Comparison of ENCODE assay signal across 8 cellular contexts in the genomic region with DNA sequence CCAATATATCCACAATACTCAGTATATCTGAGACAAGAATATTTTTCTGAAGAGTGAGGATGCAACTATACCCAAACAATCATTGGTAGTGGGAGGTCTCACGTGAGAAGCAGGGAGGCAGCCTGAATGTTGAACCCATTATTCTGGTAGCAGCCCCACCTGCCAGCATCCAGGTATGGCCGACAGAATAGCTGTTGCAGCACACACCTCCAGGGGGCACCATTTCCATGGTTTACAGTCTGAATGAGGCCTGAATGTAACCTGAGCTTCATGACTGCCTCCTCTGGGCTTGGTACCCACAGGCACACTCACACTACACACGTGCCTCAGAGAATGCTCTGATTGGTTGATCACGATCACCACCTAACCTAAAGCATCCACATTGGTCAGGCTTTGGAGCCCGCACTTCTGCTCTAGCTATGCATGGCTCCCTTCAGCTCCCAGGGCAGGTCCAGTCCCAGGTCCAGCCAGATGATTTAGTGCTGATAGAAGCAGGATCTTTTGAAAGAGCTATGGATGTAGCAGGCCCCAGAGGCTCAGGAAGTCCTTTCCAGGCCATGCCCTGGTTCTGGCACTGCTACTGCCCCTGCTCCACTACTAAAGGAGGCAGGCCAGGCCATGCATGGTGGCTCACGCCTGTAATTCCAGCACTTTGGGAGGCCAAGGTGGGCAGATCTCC. TPM values are rescaled to one million over a fixed set of nuclear protein-coding genes. Genes with fewer than 3 reads are reported as not detected.
DNase-seq lines count a peak whose midpoint lies in the region; ATAC-seq and TF ChIP-seq lines count a peak whose summit lies in the region.

No MANE protein-coding gene starts in this region.

- H3K4me3 Mint-ChIP-seq in activated T-cell treated with anti-CD3 and anti-CD28 coated beads, Interleukin-2, amount 50 U/mL, for 24 hours: no peak overlapping the region
- no peak overlapping the region for H3K4me3 Mint-ChIP-seq in osteocyte (ENCODE audit: unreplicated experiment)

- no peaks in the 10 kb centered on the region for H3K27me3 Mint-ChIP-seq in activated T-cell treated with anti-CD3 and anti-CD28 coated beads, Interleukin-2, amount 50 U/mL, for 24 hours
- no peaks in the 10 kb centered on the region for H3K27me3 Mint-ChIP-seq in osteocyte (ENCODE audit: unreplicated experiment)

- no peak for TF ChIP-seq POLR2A in upper lobe of left lung (IDR thresholded peaks at IDR 0.05)

- no peak overlapping the region for H3K9ac ChIP-seq in GM23248

- peak; percentile 84 for TF ChIP-seq CTCF in LNCAP (IDR thresholded peaks at IDR 0.05)
- TF ChIP-seq CTCF in Panc1 (IDR thresholded peaks at IDR 0.05): peak; percentile 83
- TF ChIP-seq CTCF in osteocyte (IDR thresholded peaks at IDR 0.05): peak; percentile 71
- peak; percentile 47 to 88 (median 76) for TF ChIP-seq CTCF in upper lobe of left lung (IDR thresholded peaks at IDR 0.05)

- H3K36me3 ChIP-seq in GM23248 (ENCODE audit: low read depth) (no peaks in the 10 kb centered on the region), Panc1 (ENCODE audit: control insufficient read depth, insufficient read depth, low read length) (no peaks in the 10 kb centered on the region), upper lobe of left lung (no peaks in the 10 kb centered on the region)

- H3K9me2 ChIP-seq in GM23248 (ENCODE audit: insufficient read depth): no peaks in the 10 kb centered on the region

- H3K4me2 ChIP-seq in GM23248 (ENCODE audit: unreplicated experiment): no peak overlapping the region

- H3K79me2 ChIP-seq in GM23248 (ENCODE audit: insufficient read depth): no peaks in the 10 kb centered on the region

- BruUV-seq in Panc1 (replicated peaks; lab: Mats Ljungman, UMichigan): no TSS peak

- POLR2A ChIA-PET in Panc1 (lab: Charles Lee): no interaction called here

- intact Hi-C loops in Panc1 (cut with micrococcal nuclease; ENCODE audit: unreplicated experiment): loop anchor here (5.0 to 10.0 kb wide), 2 partner anchors 89 to 137 kb away; partner anchors contain the start of genes B3GNT9, FBXL8, PHAF1 and TRADD

- peak overlapping the region; percentile 50 for H3K27ac Mint-ChIP-seq in activated T-cell treated with anti-CD3 and anti-CD28 coated beads, Interleukin-2, amount 50 U/mL, for 24 hours
- no peak overlapping the region for H3K27ac Mint-ChIP-seq in osteocyte (ENCODE audit: unreplicated experiment)

- H3K27me3 ChIP-seq in GM23248 (replicated peaks; ENCODE audit: insufficient read depth) (no peaks in the 10 kb centered on the region), Panc1 (ENCODE audit: control insufficient read depth, insufficient read depth, low read length) (no peaks in the 10 kb centered on the region), upper lobe of left lung (peaks cover 0 to 6% (median 1%) of the 10 kb centered on the region in 4 donors)

- no peak for TF ChIP-seq EP300 in upper lobe of left lung (IDR thresholded peaks at IDR 0.05)

- H3F3A ChIP-seq in GM23248 (ENCODE audit: insufficient read depth): peaks cover 16% of the 10 kb centered on the region

- H3K4me1 Mint-ChIP-seq in activated T-cell treated with anti-CD3 and anti-CD28 coated beads, Interleukin-2, amount 50 U/mL, for 24 hours (ENCODE audit: low read depth): peaks cover 20% of the 10 kb centered on the region
- H3K4me1 Mint-ChIP-seq in osteocyte (ENCODE audit: unreplicated experiment): peaks cover 5% of the 10 kb centered on the region

- CTCF ChIA-PET in Panc1 (lab: Charles Lee): interaction anchor here (0.5 to 1.0 kb wide), 8 partner anchors 11 to 175 kb away, joined by 3 to 10 read pairs (median 3); no protein-coding TSS in a partner anchor

- H4K20me1 ChIP-seq in GM23248 (ENCODE audit: insufficient read depth): no peaks in the 10 kb centered on the region

- H3K4me3 ChIP-seq in GM23248 (no peak overlapping the region), Panc1 (ENCODE audit: low read depth in 2 of 2, low read length in 2 of 2) (no peak overlapping the region), upper lobe of left lung (no peak overlapping the region)

- H3K4me1 ChIP-seq in GM23248 (ENCODE audit: insufficient read depth): peaks cover 10% of the 10 kb centered on the region
- peaks cover 3% of the 10 kb centered on the region; the same call in 1 of the 2 replicates for H3K4me1 ChIP-seq in Panc1 (ENCODE audit: control insufficient read depth, insufficient read depth, low read length)
- H3K4me1 ChIP-seq in upper lobe of left lung: peaks cover 9 to 16% (median 15%) of the 10 kb centered on the region in 4 donors

- H3K27ac ChIP-seq in GM23248 (no peak overlapping the region), Panc1 (ENCODE audit: low read length) (no peak overlapping the region), upper lobe of left lung (no peak overlapping the region)

- H2AFZ ChIP-seq in GM23248: no peak overlapping the region

- in situ Hi-C loops in G401 (cut with HindIII; ENCODE audit: low sequenced_read_pairs) (no loop called here), GM23248 (cut with MboI) (no loop called here), Panc1 (cut with HindIII; ENCODE audit: low pct_unique_long_range_greater_than_20kb, low sequenced_read_pairs) (no loop called here)

- DNase-seq in G401 (ENCODE audit: low spot score) (peak; percentile 71), GM23248 (peak; percentile 93), Panc1 (ENCODE audit: low read depth, low spot score) (peak; percentile 80), fibroblast of the conjunctiva (ENCODE audit: low read depth) (peak; percentile 89), osteocyte (ENCODE audit: extremely low spot score, unreplicated experiment) (peak; percentile 87), upper lobe of left lung (peak in 1 of 2 donors; percentile 86)
- DNase-seq in activated T-cell treated with anti-CD3 and anti-CD28 coated beads, Interleukin-2, amount 50 U/mL, for 24 hours: peak; percentile 87

- peak; percentile 81 for ATAC-seq in Panc1
- peak; percentile 60 to 85 for ATAC-seq in upper lobe of left lung (ENCODE audit: low FRiP score in 2 of 2)

- H3K9me3 ChIP-seq in GM23248 (ENCODE audit: low read depth): no peaks in the 10 kb centered on the region
- no peaks in the 10 kb centered on the region for H3K9me3 ChIP-seq in Panc1 (ENCODE audit: control insufficient read depth, insufficient read depth, low read depth, low read length)
- H3K9me3 ChIP-seq in upper lobe of left lung: no peaks in the 10 kb centered on the region

- no peaks in the 10 kb centered on the region for H3K36me3 Mint-ChIP-seq in activated T-cell treated with anti-CD3 and anti-CD28 coated beads, Interleukin-2, amount 50 U/mL, for 24 hours (ENCODE audit: low read depth)
- H3K36me3 Mint-ChIP-seq in osteocyte (ENCODE audit: unreplicated experiment): no peaks in the 10 kb centered on the region

- H3K9me3 Mint-ChIP-seq in activated T-cell treated with anti-CD3 and anti-CD28 coated beads, Interleukin-2, amount 50 U/mL, for 24 hours: no peaks in the 10 kb centered on the region
- H3K9me3 Mint-ChIP-seq in osteocyte (ENCODE audit: unreplicated experiment): no peaks in the 10 kb centered on the region

- 26% methylated on average over 6 of the region's 6 CpGs for WGBS in GM23248 (ENCODE audit: low coverage in 1 of 2, low lambda C conversion rate in 2 of 2, missing lambda C conversion rate in 2 of 2), 2 experiments
- 11 to 50% methylated on average over 1 to 4 of the region's 6 CpGs for WGBS in upper lobe of left lung, 2 donors

RNA-seq across cellular contexts. Expression of gene CBFB, which starts 11.0 kb away (rescaled TPM):
- total RNA-seq in G401 (2014; rRNA removed; shearing (Covaris generic)): 17.0 and 40.9 TPM in 2 replicates
- 53.3 and 63.2 TPM in 2 replicates for total RNA-seq in GM23248 (2014; rRNA removed; shearing (Covaris generic))
- polyA plus RNA-seq in GM23248 (2016; fragmentation: Nextera tagmentation; extraction: Ambion mirVana): 52.3 and 56.1 TPM in 2 replicates
- total RNA-seq in Panc1 (2021; ENCODE audit: unreplicated experiment): 66.4 TPM
- 54.6 TPM for polyA plus RNA-seq in Panc1 (2012; ENCODE audit: insufficient read length)
- total RNA-seq in osteocyte: 75.2 and 88.3 TPM in 2 replicates
- 10 to 100 TPM; 31.4 to 73.4 (median 54.1) TPM for total RNA-seq in upper lobe of left lung

RNA-seq across cellular contexts. Expression of gene CES4A, which starts 29.6 kb away (rescaled TPM):
- 0.34 TPM in 1 of 2 replicates, not detected in the other for total RNA-seq in G401 (2014; rRNA removed; shearing (Covaris generic))
- total RNA-seq in GM23248 (2014; rRNA removed; shearing (Covaris generic)): 4.6 and 5.0 TPM in 2 replicates
- 2.6 and 4.5 TPM in 2 replicates for polyA plus RNA-seq in GM23248 (2016; fragmentation: Nextera tagmentation; extraction: Ambion mirVana)
- 6.1 TPM for total RNA-seq in Panc1 (2021; ENCODE audit: unreplicated experiment)
- 3.4 TPM for polyA plus RNA-seq in Panc1 (2012; ENCODE audit: insufficient read length)
- total RNA-seq in osteocyte: 3.3 and 3.8 TPM in 2 replicates
- total RNA-seq in upper lobe of left lung: 10 to 100 TPM in 5 of 6 donors, 1 to 10 TPM in 1; 9.9 to 39.7 (median 20.2) TPM

RNA-seq across cellular contexts. Expression of gene CES3, which starts 56.9 kb away (rescaled TPM):
- 3.8 and 4.9 TPM in 2 replicates for total RNA-seq in G401 (2014; rRNA removed; shearing (Covaris generic))
- not detected in 2 replicates for total RNA-seq in GM23248 (2014; rRNA removed; shearing (Covaris generic))
- polyA plus RNA-seq in GM23248 (2016; fragmentation: Nextera tagmentation; extraction: Ambion mirVana): not detected in 2 replicates
- not detected for total RNA-seq in Panc1 (2021; ENCODE audit: unreplicated experiment)
- polyA plus RNA-seq in Panc1 (2012; ENCODE audit: insufficient read length): 0.21 TPM
- total RNA-seq in osteocyte: 0.24 and 0.73 TPM in 2 replicates
- 1 to 10 TPM; 1.4 to 6.2 (median 2.9) TPM for total RNA-seq in upper lobe of left lung
